In the genomic region with DNA sequence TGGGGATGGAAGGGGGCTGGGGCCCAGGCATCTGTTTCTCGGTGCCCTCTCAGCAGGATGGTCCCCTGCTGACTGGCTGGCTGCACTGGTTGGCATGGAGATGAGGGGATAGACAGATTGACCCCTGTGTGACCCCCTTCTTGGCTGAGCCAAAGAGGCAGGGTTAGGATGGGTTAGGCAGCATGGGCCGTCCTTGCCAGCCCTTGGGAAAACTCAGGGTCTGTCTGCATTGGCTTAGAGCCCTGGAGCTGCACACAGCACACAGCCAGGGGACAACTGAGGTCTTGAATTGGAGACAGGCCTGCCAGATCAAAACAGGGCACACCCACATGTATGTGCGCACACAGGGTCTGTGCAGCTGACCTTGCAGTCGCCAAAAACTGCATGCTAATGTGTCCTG, we compare ENCODE assay signal across 28 cellular contexts. TPM values are rescaled to one million over a fixed set of nuclear protein-coding genes. Genes with fewer than 3 reads are reported as not detected.
A peak's percentile ranks its signal among the peaks of the same experiment; 100 is the strongest.
DNase-seq lines count a peak whose midpoint lies in the region; ATAC-seq and TF ChIP-seq lines count a peak whose summit lies in the region.
"Had no signal": no experiment of that assay in that cellular context is flagged by ENCODE, and none has a peak within 500 bp of the region (broad histone marks: within the 10 kb centered on the region; RNA-seq: fewer than 3 reads in every experiment).

No MANE protein-coding gene starts in this region.

- intact Hi-C loops in tibial artery (cut with DNase I; ENCODE audit: low total_unique reads) = no loop called here

- no peak overlapping the region for H3K27ac Mint-ChIP-seq in activated T-helper 17 cell treated with anti-CD3 and anti-CD28 coated beads, Interleukin-2, amount 50 U/mL, for 72 hours
- no peak overlapping the region for H3K27ac Mint-ChIP-seq in immature natural killer cell
- H3K27ac Mint-ChIP-seq: activated CD8-positive, alpha-beta T cell treated with anti-CD3 and anti-CD28 coated beads, Interleukin-2, amount 10 ng/mL, durations not matched to agents 7 days and 5 days; activated naive CD4-positive, alpha-beta T cell treated with anti-CD3 and anti-CD28 coated beads for 36 hours; effector memory CD8-positive, alpha-beta T cell; T-cell had no signal

- H3K36me3 ChIP-seq in MG63 (peaks cover 96% of the 10 kb centered on the region), tibial artery (peaks cover 81 to 99% (median 97%) of the 10 kb centered on the region in 3 donors)

- H3K27me3 ChIP-seq in MG63 (no peaks in the 10 kb centered on the region), layer of hippocampus (ENCODE audit: control insufficient read depth, insufficient read depth, low read length) (no peaks in the 10 kb centered on the region), tibial artery (no peaks in the 10 kb centered on the region)

- H3K4me3 ChIP-seq in MG63 = no peak overlapping the region
- H3K4me3 ChIP-seq in tibial artery = no peak overlapping the region

- no peaks in the 10 kb centered on the region for H3K27me3 Mint-ChIP-seq in activated T-helper 17 cell treated with anti-CD3 and anti-CD28 coated beads, Interleukin-2, amount 50 U/mL, for 72 hours
- H3K27me3 Mint-ChIP-seq in immature natural killer cell (ENCODE audit: low read depth in 3 of 3) = peaks cover 0 to 12% (median 9%) of the 10 kb centered on the region in 3 donors

- DNase-seq in MG63 (peak; percentile 20), caudate nucleus (lab: John Stamatoyannopoulos, UW) (no peak), tibial artery (no peak), immature natural killer cell (no peak)
- DNase-seq: activated CD8-positive, alpha-beta T cell treated with anti-CD3 and anti-CD28 coated beads, Interleukin-2, amount 10 ng/mL, durations not matched to agents 7 days and 5 days; activated naive CD4-positive, alpha-beta T cell treated with anti-CD3 and anti-CD28 coated beads for 36 hours; activated T-cell treated with anti-CD3 and anti-CD28 coated beads, Interleukin-2, amount 50 U/mL, for 1 hour; AML-193; effector memory CD8-positive, alpha-beta T cell; mesendoderm; NCI-H1048; NCI-H1930; NCI-H226; NCI-H82; SHP77 treated with DMSO at 0.1 percent for 48 hours; stimulated activated CD4-positive, alpha-beta T cell treated with anti-CD3 and anti-CD28 coated beads, Interleukin-15, amount 100 ng/mL, for 24 hours; T-cell had no signal

- H3K4me3 Mint-ChIP-seq in activated T-helper 17 cell treated with anti-CD3 and anti-CD28 coated beads, Interleukin-2, amount 50 U/mL, for 72 hours = no peak overlapping the region
- H3K4me3 Mint-ChIP-seq in immature natural killer cell = no peak overlapping the region
- H3K4me3 Mint-ChIP-seq: activated CD8-positive, alpha-beta T cell treated with anti-CD3 and anti-CD28 coated beads, Interleukin-2, amount 10 ng/mL, durations not matched to agents 7 days and 5 days; activated naive CD4-positive, alpha-beta T cell treated with anti-CD3 and anti-CD28 coated beads for 36 hours; effector memory CD8-positive, alpha-beta T cell; T-cell had no signal

- peaks cover 0 to 34% (median 13%) of the 10 kb centered on the region in 4 donors for H3K4me1 ChIP-seq in tibial artery

- ATAC-seq in activated T-helper 17 cell treated with anti-CD3 and anti-CD28 coated beads, Interleukin-2, amount 50 U/mL, for 72 hours (replicated peaks) = no peak
- ATAC-seq in HG03457 (IDR thresholded peaks at IDR 0.05; ENCODE audit: unreplicated experiment) = no peak
- ATAC-seq: activated CD4-positive, CD25-positive, alpha-beta regulatory T cell treated with anti-CD3 and anti-CD28 coated beads, Interleukin-2, amount 50 U/mL, for 24 hours; activated CD8-positive, alpha-beta T cell treated with anti-CD3 and anti-CD28 coated beads, Interleukin-2, amount 10 ng/mL, durations not matched to agents 7 days and 5 days; esophagus mucosa; T-cell had no signal

- H3K9me3 Mint-ChIP-seq in activated T-helper 17 cell treated with anti-CD3 and anti-CD28 coated beads, Interleukin-2, amount 50 U/mL, for 72 hours = no peaks in the 10 kb centered on the region
- no peaks in the 10 kb centered on the region for H3K9me3 Mint-ChIP-seq in immature natural killer cell
- H3K9me3 Mint-ChIP-seq: activated naive CD4-positive, alpha-beta T cell treated with anti-CD3 and anti-CD28 coated beads for 36 hours; effector memory CD8-positive, alpha-beta T cell; T-cell had no signal

- H3K27ac ChIP-seq in caudate nucleus (ENCODE audit: low read depth, low read length) (peak overlapping the region; percentile 48), layer of hippocampus (ENCODE audit: low read depth, low read length) (peak overlapping the region; percentile 50), tibial artery (peak overlapping the region; percentile 42 to 48)

- no peak for TF ChIP-seq CTCF in tibial artery (IDR thresholded peaks at IDR 0.05)

- H3K9me3 ChIP-seq in MG63 (no peaks in the 10 kb centered on the region), tibial artery (no peaks in the 10 kb centered on the region)

- no peaks in the 10 kb centered on the region for H3K36me3 Mint-ChIP-seq in activated T-helper 17 cell treated with anti-CD3 and anti-CD28 coated beads, Interleukin-2, amount 50 U/mL, for 72 hours (ENCODE audit: low read depth)
- no peaks in the 10 kb centered on the region for H3K36me3 Mint-ChIP-seq in immature natural killer cell

- no peaks in the 10 kb centered on the region for H3K4me1 Mint-ChIP-seq in activated T-helper 17 cell treated with anti-CD3 and anti-CD28 coated beads, Interleukin-2, amount 50 U/mL, for 72 hours
- peaks cover 27 to 31% of the 10 kb centered on the region in 2 donors for H3K4me1 Mint-ChIP-seq in immature natural killer cell

RNA-seq across cellular contexts. Expression of gene LRP1-AS, which starts 11.2 kb away (rescaled TPM):
- total RNA-seq in MG63 (2014; rRNA removed; shearing (Covaris generic); ENCODE audit: low replicate concordance) = not detected in 2 replicates
- total RNA-seq in activated T-helper 17 cell treated with anti-CD3 and anti-CD28 coated beads, Interleukin-2, amount 50 U/mL, for 72 hours = not detected
- polyA plus RNA-seq in immature natural killer cell = not detected
- total RNA-seq: activated CD8-positive, alpha-beta T cell treated with anti-CD3 and anti-CD28 coated beads, Interleukin-2, amount 10 ng/mL, durations not matched to agents 7 days and 5 days; activated naive CD4-positive, alpha-beta T cell treated with anti-CD3 and anti-CD28 coated beads for 36 hours; astrocyte; chondrocyte; Daoy; esophagus mucosa; kidney epithelial cell; OCI-LY7; omental fat pad; T-cell had no signal

RNA-seq across cellular contexts. Expression of gene LRP1, which starts 30.4 kb away (rescaled TPM):
- total RNA-seq in MG63 (2014; rRNA removed; shearing (Covaris generic); ENCODE audit: low replicate concordance) = 29.1 and 39.0 TPM in 2 replicates
- total RNA-seq in activated T-helper 17 cell treated with anti-CD3 and anti-CD28 coated beads, Interleukin-2, amount 50 U/mL, for 72 hours = 10 to 100 TPM in 1 of 2 donors, 1 to 10 TPM in 1; 2.4 to 20.2 TPM
- polyA plus RNA-seq in immature natural killer cell = under 1 TPM in 2 of 3 donors, not detected in 1; 0.08 to 0.22 TPM

RNA-seq across cellular contexts. Expression of gene STAT6, which starts 47.5 kb away (rescaled TPM):
- total RNA-seq in MG63 (2014; rRNA removed; shearing (Covaris generic); ENCODE audit: low replicate concordance) = 53.6 and 59.7 TPM in 2 replicates
- total RNA-seq in activated T-helper 17 cell treated with anti-CD3 and anti-CD28 coated beads, Interleukin-2, amount 50 U/mL, for 72 hours = 100 to 1,000 TPM; 177 to 332 TPM
- polyA plus RNA-seq in immature natural killer cell = 10 to 100 TPM; 71.1 to 94.0 (median 89.1) TPM

RNA-seq across cellular contexts. Expression of gene NXPH4, which starts 57.9 kb away (rescaled TPM):
- 1.2 TPM in 1 of 2 replicates, not detected in the other for total RNA-seq in MG63 (2014; rRNA removed; shearing (Covaris generic); ENCODE audit: low replicate concordance)
- 1 to 10 TPM in 1 of 2 donors, under 1 TPM in 1; 0.34 to 1.4 TPM for total RNA-seq in activated T-helper 17 cell treated with anti-CD3 and anti-CD28 coated beads, Interleukin-2, amount 50 U/mL, for 72 hours
- polyA plus RNA-seq in immature natural killer cell = not detected
